Comparison of ENCODE assay signal across 14 cellular contexts in the genomic region with DNA sequence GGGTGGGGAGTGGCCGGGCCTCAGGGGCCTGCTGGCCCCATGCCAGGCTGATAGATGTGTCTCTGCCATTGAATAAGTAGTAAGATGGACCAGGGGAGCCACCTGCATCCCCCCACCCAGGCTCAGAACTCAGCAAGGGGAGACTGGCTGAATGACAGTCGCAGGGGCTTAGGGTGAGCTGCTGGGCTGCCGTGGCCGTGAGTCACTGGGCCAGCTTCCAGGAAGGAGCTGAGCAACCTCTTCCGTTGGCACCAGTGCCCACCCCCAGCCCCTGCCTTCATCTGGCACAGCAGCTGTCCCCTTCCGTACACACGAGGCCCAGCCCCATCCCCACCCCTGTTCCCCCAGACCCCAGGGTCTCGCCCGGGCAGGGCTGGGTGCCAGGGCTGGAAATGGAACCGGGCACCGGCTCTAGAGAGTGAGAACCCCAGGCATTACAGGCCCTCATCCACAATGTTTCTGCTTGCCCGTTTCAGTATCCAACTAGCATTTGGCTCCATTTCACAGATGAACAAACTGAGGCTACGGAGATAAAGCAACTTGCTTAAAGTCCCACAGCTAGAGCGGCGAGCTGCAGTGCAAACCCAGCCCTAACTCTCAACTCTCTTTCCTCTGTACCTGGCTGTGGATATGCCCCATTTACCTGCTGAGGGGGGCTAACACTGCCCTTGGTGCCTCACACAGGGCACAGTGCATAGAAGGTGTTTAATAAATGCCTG. TPM values are rescaled to one million over a fixed set of nuclear protein-coding genes. Genes with fewer than 3 reads are reported as not detected.
DNase-seq lines count a peak whose midpoint lies in the region; ATAC-seq, FAIRE-seq and TF ChIP-seq lines count a peak whose summit lies in the region.
"Had no signal": no experiment of that assay in that cellular context is flagged by ENCODE, and none has a peak within 500 bp of the region (broad histone marks: within the 10 kb centered on the region; RNA-seq: fewer than 3 reads in every experiment).

No MANE protein-coding gene starts in this region.

- H3K9me3 Mint-ChIP-seq in activated naive CD4-positive, alpha-beta T cell treated with anti-CD3 and anti-CD28 coated beads for 36 hours, result no peaks in the 10 kb centered on the region
- H3K9me3 Mint-ChIP-seq: CD4-positive, CD25-positive, alpha-beta regulatory T cell; IgD-negative memory B cell had no signal

- no peak overlapping the region for H3K27ac ChIP-seq in gastroesophageal sphincter

- peaks cover 35% of the 10 kb centered on the region for H3K27me3 ChIP-seq in gastroesophageal sphincter

- H3K9me3 ChIP-seq in gastroesophageal sphincter, result no peaks in the 10 kb centered on the region

- CTCF ChIA-PET in activated naive CD4-positive, alpha-beta T cell treated with anti-CD3 and anti-CD28 coated beads for 36 hours (lab: Charles Lee), result interaction anchor here (0.6 to 2.7 kb wide), 6 partner anchors 9 to 716 kb away, joined by 3 to 17 read pairs (median 3); no protein-coding TSS in a partner anchor

- no peaks in the 10 kb centered on the region for H3K36me3 Mint-ChIP-seq in activated naive CD4-positive, alpha-beta T cell treated with anti-CD3 and anti-CD28 coated beads for 36 hours (ENCODE audit: low read depth)
- H3K36me3 Mint-ChIP-seq: IgD-negative memory B cell had no signal

- DNase-seq in AG09309 (ENCODE audit: low read depth) (peak; percentile 20), HS-5 (ENCODE audit: low read depth) (peak; percentile 53), astrocyte of the cerebellum (ENCODE audit: low read depth) (peak; percentile 28), kidney glomerular epithelial cell (lab: John Stamatoyannopoulos, UW) (peak; percentile 37), GM12892 (ENCODE audit: insufficient read length) (no peak)
- DNase-seq in activated naive CD4-positive, alpha-beta T cell treated with anti-CD3 and anti-CD28 coated beads for 36 hours, result no peak
- DNase-seq: cerebellar nuclear complex, NCI-H2107 had no signal

- TF ChIP-seq EP300 in gastroesophageal sphincter (IDR thresholded peaks at IDR 0.05), result no peak

- TF ChIP-seq POLR2A in GM12892 (IDR thresholded peaks at IDR 0.05; ENCODE audit: low read depth, low read length), result no peak
- no peak for TF ChIP-seq POLR2A in gastroesophageal sphincter (IDR thresholded peaks at IDR 0.05)

- H3K4me3 ChIP-seq in AG09309 (ENCODE audit: control insufficient read depth, low read depth, low read length), result no peak overlapping the region
- no peak overlapping the region for H3K4me3 ChIP-seq in astrocyte of the cerebellum (ENCODE audit: low read depth, low read length)
- no peak overlapping the region for H3K4me3 ChIP-seq in gastroesophageal sphincter
- H3K4me3 ChIP-seq: lung had no signal

- H3K4me1 ChIP-seq in gastroesophageal sphincter, result peaks cover 0 to 12% (median 0%) of the 10 kb centered on the region in 3 donors

- no peak for FAIRE-seq in GM12892 (lab: Jason Lieb, UNC)

- H3K4me3 Mint-ChIP-seq in activated naive CD4-positive, alpha-beta T cell treated with anti-CD3 and anti-CD28 coated beads for 36 hours, result no peak overlapping the region
- H3K4me3 Mint-ChIP-seq: CD4-positive, CD25-positive, alpha-beta regulatory T cell; IgD-negative memory B cell had no signal

- H3K27me3 Mint-ChIP-seq in activated naive CD4-positive, alpha-beta T cell treated with anti-CD3 and anti-CD28 coated beads for 36 hours (ENCODE audit: low read depth), result peaks cover 2% of the 10 kb centered on the region
- H3K27me3 Mint-ChIP-seq: IgD-negative memory B cell had no signal

- ATAC-seq in GM21619 (IDR thresholded peaks at IDR 0.05; ENCODE audit: unreplicated experiment) (no peak), gastroesophageal sphincter (no peak)

- in situ Hi-C loops in astrocyte of the cerebellum (cut with HindIII; ENCODE audit: low sequenced_read_pairs), result no loop called here

- TF ChIP-seq CTCF in AG09309 (IDR thresholded peaks at IDR 0.05; ENCODE audit: control insufficient read depth, insufficient read depth, low read depth, low read length, missing control alignments), result no peak
- TF ChIP-seq CTCF in astrocyte of the cerebellum (IDR thresholded peaks at IDR 0.05; ENCODE audit: low read depth, low read length, missing control alignments), result no peak
- no peak for TF ChIP-seq CTCF in gastroesophageal sphincter (IDR thresholded peaks at IDR 0.05)

- H3K4me1 Mint-ChIP-seq in activated naive CD4-positive, alpha-beta T cell treated with anti-CD3 and anti-CD28 coated beads for 36 hours (ENCODE audit: low read depth), result no peaks in the 10 kb centered on the region

- no peaks in the 10 kb centered on the region for H3K36me3 ChIP-seq in gastroesophageal sphincter

- intact Hi-C loops in activated naive CD4-positive, alpha-beta T cell treated with anti-CD3 and anti-CD28 coated beads for 36 hours (cut with micrococcal nuclease), result loop anchor here (1.0 kb wide), 2 partner anchors 143 to 284 kb away; no protein-coding TSS in a partner anchor

- WGBS in gastroesophageal sphincter (ENCODE audit: low coverage in 1 of 2), 2 donors, result 58 to 96% methylated on average over 4 to 7 of the region's 15 CpGs

- H3K27ac Mint-ChIP-seq in activated naive CD4-positive, alpha-beta T cell treated with anti-CD3 and anti-CD28 coated beads for 36 hours, result no peak overlapping the region
- H3K27ac Mint-ChIP-seq: IgD-negative memory B cell had no signal

RNA-seq across cellular contexts. Expression of a gene that starts 10.2 kb away (rescaled TPM):
- not detected for total RNA-seq in activated naive CD4-positive, alpha-beta T cell treated with anti-CD3 and anti-CD28 coated beads for 36 hours
- polyA plus RNA-seq in GM12892 (2012; ENCODE audit: missing spikeins), result 0.49 TPM
- total RNA-seq in gastroesophageal sphincter, result under 1 TPM in 3 of 4 donors, not detected in 1; 0.12 to 0.27 (median 0.27) TPM
- total RNA-seq: CD4-positive, CD25-positive, alpha-beta regulatory T cell; Right ventricle myocardium superior had no signal
- polyA plus RNA-seq: IgD-negative memory B cell had no signal

Comparison
In these comparisons a context has a peak if more than half of its experiments do, and no peak if none do; other contexts are left out.
1. DNase-seq: peak in AG09309 (single experiment), HS-5 (single experiment), astrocyte of the cerebellum (single experiment) and kidney glomerular epithelial cell (single experiment); none in activated naive CD4-positive, alpha-beta T cell treated with anti-CD3 and anti-CD28 coated beads for 36 hours (single experiment) and GM12892 (single experiment).